ENCODE assay signal across 2 cellular contexts in the genomic region with DNA sequence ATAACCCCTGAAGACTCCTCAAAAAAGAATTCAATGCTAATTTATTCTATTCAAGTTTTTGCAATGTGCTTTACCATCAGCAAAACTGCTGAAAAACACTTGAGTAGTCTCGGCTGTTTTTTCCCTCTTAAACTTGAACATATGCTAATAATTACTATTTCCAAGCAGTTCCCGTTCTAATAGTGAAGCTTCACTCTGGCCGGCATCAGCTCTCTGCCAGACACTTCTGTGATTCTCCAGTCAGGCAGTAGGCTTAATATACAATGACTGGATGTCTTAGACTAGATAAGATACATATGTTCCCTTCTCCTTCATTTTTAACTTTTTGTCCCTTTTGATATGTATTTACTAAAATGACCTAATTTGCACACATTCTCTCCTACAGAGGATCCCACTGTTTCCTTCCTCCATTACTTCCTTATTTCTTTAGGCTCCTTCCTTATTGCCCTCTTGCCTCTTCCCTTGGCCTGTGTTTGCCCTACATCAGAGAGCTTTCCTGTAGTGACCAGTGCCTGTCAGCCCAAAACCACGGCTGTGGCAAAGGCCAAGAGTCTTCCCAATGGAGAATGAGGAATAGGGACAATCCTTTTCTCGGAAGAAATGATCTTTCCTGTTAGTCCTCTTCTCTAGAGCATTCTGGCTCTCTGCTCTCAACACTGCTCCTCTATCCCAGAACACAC.
TF ChIP-seq lines count a peak whose summit lies in the region.

No MANE protein-coding gene starts in this region.

TF ChIP-seq in SK-N-SH treated with all-trans-retinoic acid at 6 μM for 48 hours, 23 proteins besides CTCF, POLR2A, EP300 and RAD21:
- TF ChIP-seq ZNF8 (CRISPR knock-in tag; IDR thresholded peaks at IDR 0.05) = no peak
- TF ChIP-seq, protein P1, sequence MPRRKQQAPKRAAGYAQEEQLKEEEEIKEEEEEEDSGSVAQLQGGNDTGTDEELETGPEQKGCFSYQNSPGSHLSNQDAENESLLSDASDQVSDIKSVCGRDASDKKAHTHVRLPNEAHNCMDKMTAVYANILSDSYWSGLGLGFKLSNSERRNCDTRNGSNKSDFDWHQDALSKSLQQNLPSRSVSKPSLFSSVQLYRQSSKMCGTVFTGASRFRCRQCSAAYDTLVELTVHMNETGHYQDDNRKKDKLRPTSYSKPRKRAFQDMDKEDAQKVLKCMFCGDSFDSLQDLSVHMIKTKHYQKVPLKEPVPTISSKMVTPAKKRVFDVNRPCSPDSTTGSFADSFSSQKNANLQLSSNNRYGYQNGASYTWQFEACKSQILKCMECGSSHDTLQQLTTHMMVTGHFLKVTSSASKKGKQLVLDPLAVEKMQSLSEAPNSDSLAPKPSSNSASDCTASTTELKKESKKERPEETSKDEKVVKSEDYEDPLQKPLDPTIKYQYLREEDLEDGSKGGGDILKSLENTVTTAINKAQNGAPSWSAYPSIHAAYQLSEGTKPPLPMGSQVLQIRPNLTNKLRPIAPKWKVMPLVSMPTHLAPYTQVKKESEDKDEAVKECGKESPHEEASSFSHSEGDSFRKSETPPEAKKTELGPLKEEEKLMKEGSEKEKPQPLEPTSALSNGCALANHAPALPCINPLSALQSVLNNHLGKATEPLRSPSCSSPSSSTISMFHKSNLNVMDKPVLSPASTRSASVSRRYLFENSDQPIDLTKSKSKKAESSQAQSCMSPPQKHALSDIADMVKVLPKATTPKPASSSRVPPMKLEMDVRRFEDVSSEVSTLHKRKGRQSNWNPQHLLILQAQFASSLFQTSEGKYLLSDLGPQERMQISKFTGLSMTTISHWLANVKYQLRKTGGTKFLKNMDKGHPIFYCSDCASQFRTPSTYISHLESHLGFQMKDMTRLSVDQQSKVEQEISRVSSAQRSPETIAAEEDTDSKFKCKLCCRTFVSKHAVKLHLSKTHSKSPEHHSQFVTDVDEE (CRISPR knock-in tag; IDR thresholded peaks at IDR 0.05) = no peak
- TF ChIP-seq ZFP3 (CRISPR knock-in tag; IDR thresholded peaks at IDR 0.05) = no peak
- no peak for TF ChIP-seq SNAI2 (CRISPR knock-in tag; IDR thresholded peaks at IDR 0.05)
- no peak for TF ChIP-seq PPARA (CRISPR knock-in tag; IDR thresholded peaks at IDR 0.05; ENCODE audit: borderline replicate concordance)
- no peak for TF ChIP-seq PATZ1 (CRISPR knock-in tag; IDR thresholded peaks at IDR 0.05; ENCODE audit: borderline replicate concordance)
- no peak for TF ChIP-seq ZNF70 (CRISPR knock-in tag; IDR thresholded peaks at IDR 0.05)
- TF ChIP-seq ZC3H10 (CRISPR knock-in tag; IDR thresholded peaks at IDR 0.05) = no peak
- no peak for TF ChIP-seq CSDC2 (CRISPR knock-in tag; IDR thresholded peaks at IDR 0.05)
- TF ChIP-seq CREB5 (CRISPR knock-in tag; IDR thresholded peaks at IDR 0.05; ENCODE audit: low read depth) = no peak
- TF ChIP-seq ESRRG (CRISPR knock-in tag; IDR thresholded peaks at IDR 0.05) = no peak
- no peak for TF ChIP-seq TCF4 (CRISPR knock-in tag; IDR thresholded peaks at IDR 0.05; ENCODE audit: borderline replicate concordance)
- TF ChIP-seq, protein P2, sequence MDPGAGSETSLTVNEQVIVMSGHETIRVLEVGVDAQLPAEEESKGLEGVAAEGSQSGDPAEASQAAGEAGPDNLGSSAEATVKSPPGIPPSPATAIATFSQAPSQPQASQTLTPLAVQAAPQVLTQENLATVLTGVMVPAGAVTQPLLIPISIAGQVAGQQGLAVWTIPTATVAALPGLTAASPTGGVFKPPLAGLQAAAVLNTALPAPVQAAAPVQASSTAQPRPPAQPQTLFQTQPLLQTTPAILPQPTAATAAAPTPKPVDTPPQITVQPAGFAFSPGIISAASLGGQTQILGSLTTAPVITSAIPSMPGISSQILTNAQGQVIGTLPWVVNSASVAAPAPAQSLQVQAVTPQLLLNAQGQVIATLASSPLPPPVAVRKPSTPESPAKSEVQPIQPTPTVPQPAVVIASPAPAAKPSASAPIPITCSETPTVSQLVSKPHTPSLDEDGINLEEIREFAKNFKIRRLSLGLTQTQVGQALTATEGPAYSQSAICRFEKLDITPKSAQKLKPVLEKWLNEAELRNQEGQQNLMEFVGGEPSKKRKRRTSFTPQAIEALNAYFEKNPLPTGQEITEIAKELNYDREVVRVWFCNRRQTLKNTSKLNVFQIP (CRISPR knock-in tag; IDR thresholded peaks at IDR 0.05; ENCODE audit: borderline replicate concordance, low read depth) = no peak
- TF ChIP-seq ZNF565 (CRISPR knock-in tag; conservative IDR thresholded peaks at IDR 0.05; ENCODE audit: low read depth) = no peak
- no peak for TF ChIP-seq GLIS3 (CRISPR knock-in tag; IDR thresholded peaks at IDR 0.05)
- no peak for TF ChIP-seq RARB (CRISPR knock-in tag; IDR thresholded peaks at IDR 0.05)
- no peak for TF ChIP-seq TOX (CRISPR knock-in tag; IDR thresholded peaks at IDR 0.05; ENCODE audit: borderline replicate concordance)
TF ChIP-seq in SK-N-SH treated with all-trans-retinoic acid at 6 μM for 48 hours: peak in this region for 0.

TF ChIP-seq in SK-N-SH, 30 proteins besides CTCF, POLR2A, EP300 and RAD21:
- no peak for TF ChIP-seq YY1 (IDR thresholded peaks at IDR 0.05; ENCODE audit: low read depth)
- TF ChIP-seq SMC3 (IDR thresholded peaks at IDR 0.05; ENCODE audit: low read depth, low read length) = no peak
